In the genomic region with DNA sequence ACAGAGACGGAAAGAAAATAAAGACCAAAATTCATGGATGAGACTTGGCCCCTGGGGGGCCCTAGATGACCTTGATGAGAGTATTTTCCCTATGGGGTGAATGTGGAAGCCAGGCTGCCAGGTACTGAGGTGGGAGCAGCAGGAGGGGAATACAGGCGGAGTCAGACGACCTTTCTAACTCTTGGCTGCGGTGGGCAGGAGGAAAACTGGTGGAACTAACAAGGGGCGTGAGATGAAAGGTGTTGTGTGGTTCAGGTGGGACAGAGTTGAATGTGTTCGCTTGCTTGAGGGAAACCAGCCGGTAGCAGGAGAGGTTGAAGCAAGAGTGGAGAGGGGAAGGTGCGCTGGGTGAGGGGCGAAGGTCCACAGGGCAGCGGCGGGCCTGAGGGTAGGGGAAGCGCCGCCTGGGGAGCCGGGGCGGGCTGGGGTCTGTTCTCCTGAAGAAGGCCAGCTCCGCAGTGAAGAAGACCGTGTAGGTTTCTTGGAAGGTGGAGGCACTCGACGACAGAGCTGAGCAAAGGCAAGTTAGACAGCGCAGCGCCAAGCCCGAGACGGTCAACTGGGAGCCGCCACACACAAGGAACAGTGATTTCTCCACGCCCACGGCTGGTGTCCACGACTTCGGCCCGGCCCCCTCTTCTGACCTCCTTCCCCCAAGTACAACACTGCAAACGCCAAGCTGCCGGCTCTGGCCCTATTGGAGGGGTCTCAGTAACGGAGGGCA, we compare ENCODE assay signal across 23 cellular contexts.
DNase-seq lines count a peak whose midpoint lies in the region; ATAC-seq and TF ChIP-seq lines count a peak whose summit lies in the region.
"Had no signal": no experiment of that assay in that cellular context is flagged by ENCODE, and none has a peak within 500 bp of the region (broad histone marks: within the 10 kb centered on the region; RNA-seq: fewer than 3 reads in every experiment).

No MANE protein-coding gene starts in this region.

- H3F3A ChIP-seq in PC-9 (ENCODE audit: insufficient read depth, low read depth), result no peaks in the 10 kb centered on the region

- peak overlapping the region; percentile 54; the same call in 1 of the 2 replicates for H3K9ac ChIP-seq in ES-I3 (ENCODE audit: low read depth, low read length)
- H3K9ac ChIP-seq: KMS-11 had no signal

- H3K27me3 ChIP-seq in esophagus muscularis mucosa (peaks cover 0 to 51% (median 8%) of the 10 kb centered on the region in 4 donors), PC-9 (ENCODE audit: insufficient read depth, low read depth) (peaks cover 7% of the 10 kb centered on the region)

- DNase-seq in WTC11 (ENCODE audit: low spot score) (no peak), esophagus muscularis mucosa (ENCODE audit: extremely low spot score) (no peak), NCI-H82 treated with DMSO at 0.1 percent for 48 hours (lab: John Stamatoyannopoulos, UW; ENCODE audit: unreplicated experiment) (no peak), PC-9 (no peak), OCI-M1 (lab: John Stamatoyannopoulos, UW) (no peak)
- no peak for DNase-seq in stimulated activated naive B cell treated with anti-CD40 and anti-IgM and Interleukin-4, amounts not matched to agents 10 μg/mL and 1 μg/mL and 100 μg/mL, for 72 hours
- DNase-seq: activated CD4-positive, alpha-beta T cell treated with anti-CD3 and anti-CD28 coated beads for 4 hours; activated CD8-positive, alpha-beta memory T cell treated with anti-CD3 and anti-CD28 coated beads, Interleukin-2, amount 10 ng/mL, durations not matched to agents 7 days and 5 days; activated effector memory CD4-positive, alpha-beta T cell treated with anti-CD3 and anti-CD28 coated beads, Interleukin-2, amount 50 U/mL, for 16 hours; CD4-positive, alpha-beta memory T cell; colonic mucosa; DMS53; mesenchymal stem cell; MV-4-11; NCI-H2029; NCI-H446; NK-92 treated with Interleukin-12 subunit alpha and Interleukin-12 subunit beta, amount 100 ng/mL, for 24 hours; spleen had no signal

- peaks cover 24% of the 10 kb centered on the region for H3K4me1 Mint-ChIP-seq in WTC11
- H3K4me1 Mint-ChIP-seq in nephron, result peaks cover 6% of the 10 kb centered on the region
- peaks cover 6 to 8% of the 10 kb centered on the region in 2 donors for H3K4me1 Mint-ChIP-seq in stimulated activated naive B cell treated with anti-CD40 and anti-IgM and Interleukin-4, amounts not matched to agents 10 μg/mL and 1 μg/mL and 100 μg/mL, for 72 hours

- no peaks in the 10 kb centered on the region for H3K4me1 ChIP-seq in ES-I3 (ENCODE audit: insufficient read depth, low read length)
- peaks cover 8 to 22% (median 19%) of the 10 kb centered on the region in 4 donors for H3K4me1 ChIP-seq in esophagus muscularis mucosa
- no peaks in the 10 kb centered on the region for H3K4me1 ChIP-seq in PC-9 (replicated peaks; ENCODE audit: insufficient read depth)
- H3K4me1 ChIP-seq: colonic mucosa had no signal

- peaks cover 38% of the 10 kb centered on the region for H3K27me3 Mint-ChIP-seq in WTC11 (ENCODE audit: low read depth)
- peaks cover 64% of the 10 kb centered on the region for H3K27me3 Mint-ChIP-seq in nephron (ENCODE audit: low read depth)
- peaks cover 50 to 67% of the 10 kb centered on the region in 2 donors for H3K27me3 Mint-ChIP-seq in stimulated activated naive B cell treated with anti-CD40 and anti-IgM and Interleukin-4, amounts not matched to agents 10 μg/mL and 1 μg/mL and 100 μg/mL, for 72 hours

- no peaks in the 10 kb centered on the region for H3K9me3 ChIP-seq in ES-I3 (ENCODE audit: control insufficient read depth, insufficient read depth, low read length)
- no peaks in the 10 kb centered on the region for H3K9me3 ChIP-seq in esophagus muscularis mucosa
- H3K9me3 ChIP-seq in PC-9 (ENCODE audit: insufficient read depth, low read depth), result no peaks in the 10 kb centered on the region
- H3K9me3 ChIP-seq: colonic mucosa, neutrophil, spleen had no signal

- intact Hi-C loops in esophagus muscularis mucosa (cut with DNase I), result no loop called here
- intact Hi-C loops in PC-9 (cut with micrococcal nuclease; ENCODE audit: unreplicated experiment), result no loop called here

- TF ChIP-seq CTCF in WTC11 (IDR thresholded peaks at IDR 0.05) (no peak), esophagus muscularis mucosa (IDR thresholded peaks at IDR 0.05) (no peak), nephron (IDR thresholded peaks at IDR 0.05; ENCODE audit: unreplicated experiment in 3 of 3) (no peak), PC-9 (conservative IDR thresholded peaks at IDR 0.05) (no peak)

- H3K27ac ChIP-seq in esophagus muscularis mucosa (replicated peaks in 1 of 4) (no peak overlapping the region), PC-9 (no peak overlapping the region)
- H3K27ac ChIP-seq: colonic mucosa, KMS-11, neutrophil, spleen had no signal

- no peaks in the 10 kb centered on the region for H3K9me2 ChIP-seq in PC-9 (ENCODE audit: insufficient read depth)

- no peak for TF ChIP-seq POLR2A in esophagus muscularis mucosa (IDR thresholded peaks at IDR 0.05; ENCODE audit: low read depth)

- no TSS peak for BruUV-seq in PC-9 (replicated peaks; lab: Mats Ljungman, UMichigan)

- H3K36me3 ChIP-seq in ES-I3 (ENCODE audit: insufficient read depth, low read length), result no peaks in the 10 kb centered on the region
- H3K36me3 ChIP-seq in esophagus muscularis mucosa, result no peaks in the 10 kb centered on the region
- no peaks in the 10 kb centered on the region for H3K36me3 ChIP-seq in PC-9 (ENCODE audit: low read depth)
- H3K36me3 ChIP-seq: colonic mucosa, neutrophil, spleen had no signal

- H3K9me3 Mint-ChIP-seq in WTC11 (no peaks in the 10 kb centered on the region), nephron (no peaks in the 10 kb centered on the region)
- H3K9me3 Mint-ChIP-seq in stimulated activated naive B cell treated with anti-CD40 and anti-IgM and Interleukin-4, amounts not matched to agents 10 μg/mL and 1 μg/mL and 100 μg/mL, for 72 hours, result no peaks in the 10 kb centered on the region

- POLR2A ChIA-PET in WTC11 (lab: Charles Lee) (no interaction called here), PC-9 (lab: Charles Lee; ENCODE audit: unreplicated experiment) (no interaction called here)

- no peaks in the 10 kb centered on the region for H4K20me1 ChIP-seq in PC-9 (ENCODE audit: insufficient read depth)

- WGBS in esophagus muscularis mucosa, result 82% methylated on average over 32 of the region's 32 CpGs

- H3K4me3 Mint-ChIP-seq in WTC11, result peak overlapping the region; percentile 72
- H3K4me3 Mint-ChIP-seq in nephron, result peak overlapping the region; percentile 75 to 81 (median 80)
- H3K4me3 Mint-ChIP-seq in stimulated activated naive B cell treated with anti-CD40 and anti-IgM and Interleukin-4, amounts not matched to agents 10 μg/mL and 1 μg/mL and 100 μg/mL, for 72 hours, result no peak overlapping the region
- H3K4me3 Mint-ChIP-seq: activated CD8-positive, alpha-beta memory T cell treated with anti-CD3 and anti-CD28 coated beads, Interleukin-2, amount 10 ng/mL, durations not matched to agents 7 days and 5 days had no signal

- H3K4me2 ChIP-seq in PC-9, result no peak overlapping the region
- H3K4me2 ChIP-seq: KMS-11 had no signal

- H3K4me3 ChIP-seq in esophagus muscularis mucosa (peak overlapping the region in 3 of 4 donors; percentile 44 to 58 (median 52)), PC-9 (no peak overlapping the region)

- ATAC-seq in WTC11, result no peak
- ATAC-seq in stimulated activated naive B cell treated with anti-CD40 and anti-IgM and Interleukin-4, amounts not matched to agents 10 μg/mL and 1 μg/mL and 100 μg/mL, for 72 hours (replicated peaks), result no peak
- ATAC-seq: activated CD8-positive, alpha-beta memory T cell treated with anti-CD3 and anti-CD28 coated beads, Interleukin-2, amount 10 ng/mL, durations not matched to agents 7 days and 5 days; SK-N-SH treated with all-trans-retinoic acid at 6 μM for 48 hours had no signal

- CTCF ChIA-PET in WTC11 (lab: Charles Lee) (interaction anchor here (0.8 to 1.8 kb wide), 7 partner anchors 10 to 231 kb away, joined by 3 to 8 read pairs (median 4); no protein-coding TSS in a partner anchor), PC-9 (lab: Charles Lee) (no interaction called here)

- no peak for TF ChIP-seq EP300 in esophagus muscularis mucosa (IDR thresholded peaks at IDR 0.05)

- H3K27ac Mint-ChIP-seq in WTC11, result no peak overlapping the region
- H3K27ac Mint-ChIP-seq in nephron, result no peak overlapping the region
- H3K27ac Mint-ChIP-seq in stimulated activated naive B cell treated with anti-CD40 and anti-IgM and Interleukin-4, amounts not matched to agents 10 μg/mL and 1 μg/mL and 100 μg/mL, for 72 hours, result no peak overlapping the region
- H3K27ac Mint-ChIP-seq: activated CD8-positive, alpha-beta memory T cell treated with anti-CD3 and anti-CD28 coated beads, Interleukin-2, amount 10 ng/mL, durations not matched to agents 7 days and 5 days had no signal

- no peaks in the 10 kb centered on the region for H3K79me2 ChIP-seq in PC-9 (ENCODE audit: low read depth)

- no peak overlapping the region for H2AFZ ChIP-seq in PC-9

- H3K36me3 Mint-ChIP-seq in WTC11 (no peaks in the 10 kb centered on the region), nephron (ENCODE audit: low read depth) (no peaks in the 10 kb centered on the region)
- peaks cover 0 to 3% of the 10 kb centered on the region in 2 donors for H3K36me3 Mint-ChIP-seq in stimulated activated naive B cell treated with anti-CD40 and anti-IgM and Interleukin-4, amounts not matched to agents 10 μg/mL and 1 μg/mL and 100 μg/mL, for 72 hours
- H3K36me3 Mint-ChIP-seq: CD4-positive, alpha-beta memory T cell had no signal

TF ChIP-seq in WTC11, 78 proteins besides CTCF, POLR2A, EP300 and RAD21:
- TF ChIP-seq, protein P1, sequence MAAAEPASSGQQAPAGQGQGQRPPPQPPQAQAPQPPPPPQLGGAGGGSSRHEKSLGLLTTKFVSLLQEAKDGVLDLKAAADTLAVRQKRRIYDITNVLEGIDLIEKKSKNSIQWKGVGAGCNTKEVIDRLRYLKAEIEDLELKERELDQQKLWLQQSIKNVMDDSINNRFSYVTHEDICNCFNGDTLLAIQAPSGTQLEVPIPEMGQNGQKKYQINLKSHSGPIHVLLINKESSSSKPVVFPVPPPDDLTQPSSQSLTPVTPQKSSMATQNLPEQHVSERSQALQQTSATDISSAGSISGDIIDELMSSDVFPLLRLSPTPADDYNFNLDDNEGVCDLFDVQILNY (CRISPR knock-in tag; IDR thresholded peaks at IDR 0.05), result no peak
- TF ChIP-seq JAZF1 (CRISPR knock-in tag; IDR thresholded peaks at IDR 0.05) (no peak), TEAD4 (CRISPR knock-in tag; IDR thresholded peaks at IDR 0.05) (no peak), EMX1 (CRISPR knock-in tag; IDR thresholded peaks at IDR 0.05) (no peak), ELF4 (CRISPR knock-in tag; IDR thresholded peaks at IDR 0.05; ENCODE audit: low read depth) (no peak), ZNF416 (CRISPR knock-in tag; IDR thresholded peaks at IDR 0.05) (no peak)

Comparison
In these comparisons a context has a peak if more than half of its experiments do, and no peak if none do; other contexts are left out.
1. H3K4me3 Mint-ChIP-seq: peak in WTC11 (single experiment) and nephron (3 of 3); none in stimulated activated naive B cell treated with anti-CD40 and anti-IgM and Interleukin-4, amounts not matched to agents 10 μg/mL and 1 μg/mL and 100 μg/mL, for 72 hours (0 of 2).